1 cellular context compared by ENCODE assay signal in genomic region chr1:42765832-42766722, GRCh38.
A peak's percentile ranks its signal among the peaks of the same experiment; 100 is the strongest.
TF ChIP-seq lines count a peak whose summit lies in the region.

No MANE protein-coding gene starts in this region.

TF ChIP-seq in HepG2, 621 proteins besides CTCF, POLR2A, EP300 and RAD21 (continued from another document and continues in another):
- TF ChIP-seq ZNF280D (CRISPR knock-in tag; IDR thresholded peaks at IDR 0.05) = no peak
- TF ChIP-seq ELF3 (CRISPR knock-in tag; IDR thresholded peaks at IDR 0.05) = peak; percentile 60
- no peak for TF ChIP-seq CSRNP2 (CRISPR knock-in tag; conservative IDR thresholded peaks at IDR 0.05; ENCODE audit: low read depth)
- 0 out of 2 replicates have a peak, but pooled peaks have one; percentile 38 for TF ChIP-seq BORCS8-MEF2B (CRISPR knock-in tag; IDR thresholded peaks at IDR 0.05)
- TF ChIP-seq TOE1 (CRISPR knock-in tag; IDR thresholded peaks at IDR 0.05) = no peak
- TF ChIP-seq RXRA (CRISPR knock-in tag; IDR thresholded peaks at IDR 0.05) = no peak
- TF ChIP-seq TRAFD1 (CRISPR knock-in tag; IDR thresholded peaks at IDR 0.05; ENCODE audit: borderline replicate concordance) = no peak
- TF ChIP-seq ZNF781 (CRISPR knock-in tag; IDR thresholded peaks at IDR 0.05; ENCODE audit: borderline replicate concordance, not compliant biosample characterization) = peak; percentile 47
- TF ChIP-seq HINFP (CRISPR knock-in tag; IDR thresholded peaks at IDR 0.05; ENCODE audit: low read depth) = no peak
- no peak for TF ChIP-seq ZBTB8A (CRISPR knock-in tag; IDR thresholded peaks at IDR 0.05; ENCODE audit: borderline replicate concordance, low read depth)
- TF ChIP-seq ZBTB25 (CRISPR knock-in tag; IDR thresholded peaks at IDR 0.05) = peak; percentile 52
- peak; percentile 17; the same call in 1 of the 2 replicates for TF ChIP-seq ZBTB37 (CRISPR knock-in tag; IDR thresholded peaks at IDR 0.05)
- peak; percentile 32 for TF ChIP-seq DBP (CRISPR knock-in tag; IDR thresholded peaks at IDR 0.05; ENCODE audit: not compliant biosample characterization)
- TF ChIP-seq PHF21A (CRISPR knock-in tag; IDR thresholded peaks at IDR 0.05) = 0 out of 2 replicates have a peak, but pooled peaks have one; percentile 46
- peak; percentile 22; the same call in 1 of the 2 replicates for TF ChIP-seq ZSCAN31 (CRISPR knock-in tag; IDR thresholded peaks at IDR 0.05; ENCODE audit: low read depth)
- TF ChIP-seq YY1 (IDR thresholded peaks at IDR 0.05; ENCODE audit: insufficient read depth, insufficient replicate concordance, low read depth, low read length) = no peak
- no peak for TF ChIP-seq ZNF205 (CRISPR knock-in tag; IDR thresholded peaks at IDR 0.05)
- TF ChIP-seq ZNF256 (CRISPR knock-in tag; conservative IDR thresholded peaks at IDR 0.05) = no peak
- no peak for TF ChIP-seq ZNF879 (CRISPR knock-in tag; IDR thresholded peaks at IDR 0.05)
- TF ChIP-seq ZNF503 (CRISPR knock-in tag; IDR thresholded peaks at IDR 0.05) = no peak
- TF ChIP-seq SOX6 (IDR thresholded peaks at IDR 0.05) = no peak
- TF ChIP-seq SOX6 (CRISPR knock-in tag; IDR thresholded peaks at IDR 0.05) = peak; percentile 25; the same call in 1 of the 2 replicates
- TF ChIP-seq ZNF484 (CRISPR knock-in tag; IDR thresholded peaks at IDR 0.05; ENCODE audit: borderline replicate concordance, low read depth) = no peak
- TF ChIP-seq CENPBD1 (CRISPR knock-in tag; IDR thresholded peaks at IDR 0.05; ENCODE audit: borderline replicate concordance, low read depth) = no peak
- no peak for TF ChIP-seq U2AF2 (IDR thresholded peaks at IDR 0.05; ENCODE audit: low read depth, low read length)
- no peak for TF ChIP-seq ZNF512B (CRISPR knock-in tag; IDR thresholded peaks at IDR 0.05; ENCODE audit: borderline replicate concordance)
- TF ChIP-seq ZNF777 (CRISPR knock-in tag; IDR thresholded peaks at IDR 0.05) = no peak
- TF ChIP-seq ZNF639 (CRISPR knock-in tag; conservative IDR thresholded peaks at IDR 0.05) = no peak
- TF ChIP-seq ZNF225 (CRISPR knock-in tag; IDR thresholded peaks at IDR 0.05) = peak; percentile 60; the same call in 1 of the 2 replicates
- TF ChIP-seq TERF1 (CRISPR knock-in tag; IDR thresholded peaks at IDR 0.05) = 0 out of 2 replicates have a peak, but pooled peaks have one; percentile 41
- peak; percentile 59; the same call in 1 of the 2 replicates for TF ChIP-seq KDM2A (CRISPR knock-in tag; IDR thresholded peaks at IDR 0.05; ENCODE audit: borderline replicate concordance, low read depth)
- TF ChIP-seq FOSL2 (CRISPR knock-in tag; IDR thresholded peaks at IDR 0.05) = 0 out of 2 replicates have a peak, but pooled peaks have one; percentile 10
- peak; percentile 67; the same call in 1 of the 2 replicates for TF ChIP-seq CENPT (CRISPR knock-in tag; IDR thresholded peaks at IDR 0.05; ENCODE audit: low read depth)
- 0 out of 2 replicates have a peak, but pooled peaks have one; percentile 54 for TF ChIP-seq ZNF124 (CRISPR knock-in tag; IDR thresholded peaks at IDR 0.05)
- TF ChIP-seq ZNF572 (CRISPR knock-in tag; IDR thresholded peaks at IDR 0.05) = 0 out of 2 replicates have a peak, but pooled peaks have one; percentile 34
- TF ChIP-seq ELF1 (CRISPR knock-in tag; IDR thresholded peaks at IDR 0.05) = peak; percentile 44
- no peak; the same call in 1 of the 2 replicates for TF ChIP-seq ZNF546 (CRISPR knock-in tag; conservative IDR thresholded peaks at IDR 0.05)
